In genomic region chr16:27203429-27204231, GRCh38 we compare ENCODE assay signal across 8 cellular contexts. TPM values are rescaled to one million over a fixed set of nuclear protein-coding genes. Genes with fewer than 3 reads are reported as not detected.
A peak's percentile ranks its signal among the peaks of the same experiment; 100 is the strongest.
DNase-seq lines count a peak whose midpoint lies in the region; ATAC-seq and TF ChIP-seq lines count a peak whose summit lies in the region.

Gene KDM8 (plus strand): TSS chr16:27203526. CDS start chr16:27210124, 6,598 bp downstream.

- TF ChIP-seq CTCF in GM10248 (IDR thresholded peaks at IDR 0.05; ENCODE audit: control extremely low read depth, extremely low read depth, low read depth, missing control alignments), result no peak
- TF ChIP-seq CTCF in osteocyte (IDR thresholded peaks at IDR 0.05), result no peak
- no peak for TF ChIP-seq CTCF in thyroid gland (IDR thresholded peaks at IDR 0.05)

- intact Hi-C loops in head of caudate nucleus (cut with DNase I) (no loop called here), thyroid gland (cut with DNase I) (loop anchor here (10.0 kb wide), 1 partner anchor 341 kb away; the partner anchor contains the start of gene GTF3C1)

- peaks cover 41% of the 10 kb centered on the region for H3K4me1 Mint-ChIP-seq in activated naive CD8-positive, alpha-beta T cell treated with anti-CD3 and anti-CD28 coated beads for 36 hours
- peaks cover 28% of the 10 kb centered on the region for H3K4me1 Mint-ChIP-seq in osteocyte (ENCODE audit: unreplicated experiment)

- peak within 1 kb of the TSS; percentile 43 to 56 (median 50) for H3K4me3 ChIP-seq in thyroid gland (replicated peaks in 1 of 3)

- no peaks in the 10 kb centered on the region for H3K27me3 ChIP-seq in thyroid gland

- H3K27me3 Mint-ChIP-seq in activated naive CD8-positive, alpha-beta T cell treated with anti-CD3 and anti-CD28 coated beads for 36 hours, result no peaks in the 10 kb centered on the region
- H3K27me3 Mint-ChIP-seq in osteocyte (ENCODE audit: unreplicated experiment), result no peaks in the 10 kb centered on the region

- POLR2A ChIA-PET in GM10248 (lab: Yijun Ruan, JAX), result interaction anchor here (0.6 to 1.0 kb wide), 3 partner anchors 28 to 237 kb away, joined by 3 to 4 read pairs (median 3); no protein-coding TSS in a partner anchor

- H3K27ac Mint-ChIP-seq in activated naive CD8-positive, alpha-beta T cell treated with anti-CD3 and anti-CD28 coated beads for 36 hours, result peak within 1 kb of the TSS; percentile 100
- peak within 1 kb of the TSS; percentile 100 for H3K27ac Mint-ChIP-seq in osteocyte (ENCODE audit: unreplicated experiment)

- TF ChIP-seq POLR2A in thyroid gland (IDR thresholded peaks at IDR 0.05), result peak in 1 of 2 donors; percentile 71

- H3K4me1 ChIP-seq in thyroid gland, result peaks cover 10 to 27% of the 10 kb centered on the region in 2 donors

- no peaks in the 10 kb centered on the region for H3K9me3 ChIP-seq in thyroid gland

- peaks cover 10% of the 10 kb centered on the region for H3K9me3 Mint-ChIP-seq in activated naive CD8-positive, alpha-beta T cell treated with anti-CD3 and anti-CD28 coated beads for 36 hours
- no peaks in the 10 kb centered on the region for H3K9me3 Mint-ChIP-seq in osteocyte (ENCODE audit: unreplicated experiment)

- peak within 1 kb of the TSS; percentile 92 for H3K4me3 Mint-ChIP-seq in activated naive CD8-positive, alpha-beta T cell treated with anti-CD3 and anti-CD28 coated beads for 36 hours
- H3K4me3 Mint-ChIP-seq in osteocyte (ENCODE audit: unreplicated experiment), result peak within 1 kb of the TSS; percentile 98

- peak; percentile 87 for ATAC-seq in HG02623 (IDR thresholded peaks at IDR 0.05; ENCODE audit: unreplicated experiment)

- H3K36me3 Mint-ChIP-seq in activated naive CD8-positive, alpha-beta T cell treated with anti-CD3 and anti-CD28 coated beads for 36 hours, result peaks cover 7% of the 10 kb centered on the region
- H3K36me3 Mint-ChIP-seq in osteocyte (ENCODE audit: unreplicated experiment), result no peaks in the 10 kb centered on the region

- no peaks in the 10 kb centered on the region for H3K36me3 ChIP-seq in thyroid gland

- CTCF ChIA-PET in GM10248 (lab: Yijun Ruan, JAX), result interaction anchor here (0.9 to 4.6 kb wide), 7 partner anchors 9 to 215 kb away, joined by 3 to 31 read pairs (median 5); no protein-coding TSS in a partner anchor

- H3K27ac ChIP-seq in thyroid gland, result peak within 1 kb of the TSS; percentile 93 to 96 (median 96)

- peak; percentile 99 for DNase-seq in GM10248 (ENCODE audit: extremely low spot score)
- peak; percentile 98 for DNase-seq in NCI-H1105 (lab: John Stamatoyannopoulos, UW)
- DNase-seq in SKM-1 treated with dmso at 0.1 percent for 144 hours (lab: John Stamatoyannopoulos, UW; ENCODE audit: unreplicated experiment), result peak; percentile 100
- DNase-seq in activated naive CD8-positive, alpha-beta T cell treated with anti-CD3 and anti-CD28 coated beads for 36 hours, result peak; percentile 100
- peak; percentile 94 to 100 (median 99) for DNase-seq in head of caudate nucleus
- peak; percentile 100 for DNase-seq in osteocyte (ENCODE audit: extremely low spot score, unreplicated experiment)
- DNase-seq in thyroid gland, result peak; percentile 99

- 1% methylated on average over 27 to 47 of the region's 69 CpGs for WGBS in thyroid gland, 2 donors

RNA-seq across cellular contexts. Expression of gene KDM8, which starts in this region (rescaled TPM):
- total RNA-seq in activated naive CD8-positive, alpha-beta T cell treated with anti-CD3 and anti-CD28 coated beads for 36 hours, result 10 to 100 TPM in 1 of 2 experiments, 1 to 10 TPM in 1; 9.9 to 12.2 TPM
- total RNA-seq in osteocyte (8.3 and 10.3 TPM in 2 replicates), thyroid gland (10 to 100 TPM in 1 of 4 donors, 1 to 10 TPM in 3; 5.6 to 14.9 (median 9.6) TPM)

Comparison
In these comparisons a context has a peak if more than half of its experiments do, and no peak if none do; other contexts are left out.
1. Peak in every context shown above with its lines: DNase-seq, ATAC-seq, H3K4me3 ChIP-seq and H3K27ac ChIP-seq.